ENCODE assay signal across 21 cellular contexts in genomic region chr1:115182012-115182715, GRCh38.
A peak's percentile ranks its signal among the peaks of the same experiment; 100 is the strongest.
DNase-seq lines count a peak whose midpoint lies in the region; ATAC-seq, FAIRE-seq and TF ChIP-seq lines count a peak whose summit lies in the region.
"Had no signal": no experiment of that assay in that cellular context is flagged by ENCODE, and none has a peak within 500 bp of the region (broad histone marks: within the 10 kb centered on the region; RNA-seq: fewer than 3 reads in every experiment).

No MANE protein-coding gene starts in this region.

- no peaks in the 10 kb centered on the region for H3K9me3 Mint-ChIP-seq in Caco-2 (ENCODE audit: unreplicated experiment)
- H3K9me3 Mint-ChIP-seq: activated naive CD8-positive, alpha-beta T cell treated with anti-CD3 and anti-CD28 coated beads for 36 hours; activated T-cell treated with anti-CD3 and anti-CD28 coated beads, Interleukin-2, amount 50 U/mL, for 4 hours; effector memory CD8-positive, alpha-beta T cell; stimulated activated naive CD8-positive, alpha-beta T cell treated with anti-CD3 and anti-CD28 coated beads, Interleukin-15, amount 100 ng/mL, for 72 hours had no signal

- FAIRE-seq in K562 (lab: Jason Lieb, UNC) (no peak), pancreas (lab: Jason Lieb, UNC) (peak; percentile 98)

- H3K9me3 ChIP-seq in K562 (replicated peaks; ENCODE audit: control insufficient read depth, insufficient read depth, low read depth, low read length) = no peaks in the 10 kb centered on the region
- no peaks in the 10 kb centered on the region for H3K9me3 ChIP-seq in pancreas
- H3K9me3 ChIP-seq in Caco-2 = no peaks in the 10 kb centered on the region
- H3K9me3 ChIP-seq: gastroesophageal sphincter, HAP-1, neutrophil, uterus had no signal

- H3K4me3 ChIP-seq in K562 = no peak overlapping the region
- H3K4me3 ChIP-seq in pancreas = no peak overlapping the region
- H3K4me3 ChIP-seq in Caco-2 (ENCODE audit: low read depth, low read length) = no peak overlapping the region
- H3K4me3 ChIP-seq: gastroesophageal sphincter, HAP-1, skin epidermis, uterus had no signal

- TF ChIP-seq CTCF in K562 (IDR thresholded peaks at IDR 0.05 in 2 of 3, conservative IDR thresholded peaks at IDR 0.05 in 1 of 3; ENCODE audit: insufficient read depth in 2 of 3, low read depth in 1 of 3, low read length in 3 of 3) (no peak), pancreas (IDR thresholded peaks at IDR 0.05) (no peak), Caco-2 (IDR thresholded peaks at IDR 0.05; ENCODE audit: insufficient read depth in 1 of 2, low read depth in 1 of 2, low read length in 1 of 2, severe bottlenecking in 1 of 2, unreplicated experiment in 1 of 2) (no peak)

- no peak for TF ChIP-seq EP300 in K562 (IDR thresholded peaks at IDR 0.05; ENCODE audit: low read length)

- POLR2A ChIA-PET in K562 (lab: Yijun Ruan, JAX) = no interaction called here
- POLR2A ChIA-PET in Caco-2 (lab: Charles Lee) = no interaction called here

- no peaks in the 10 kb centered on the region for H3K9me1 ChIP-seq in K562 (ENCODE audit: control insufficient read depth, insufficient read depth, low read length)

- H3K4me1 ChIP-seq in K562 (replicated peaks in 1 of 2; ENCODE audit: control insufficient read depth in 2 of 2, insufficient read depth in 2 of 2, low read length in 2 of 2) (peaks cover 4 to 6% of the 10 kb centered on the region in 2 experiments; a peak in 3 of 5 replicates), pancreas (peaks cover 0 to 8% (median 7%) of the 10 kb centered on the region in 3 donors), Caco-2 (no peaks in the 10 kb centered on the region)
- H3K4me1 ChIP-seq: HAP-1 had no signal

- intact Hi-C loops in K562 (cut with micrococcal nuclease) (loop anchor here (2.0 kb wide), 1 partner anchor 43 kb away; no protein-coding TSS in a partner anchor), pancreas (cut with DNase I) (no loop called here), Caco-2 (cut with micrococcal nuclease; ENCODE audit: unreplicated experiment) (no loop called here)

- 39% methylated on average over 7 of the region's 7 CpGs for WGBS in K562 (ENCODE audit: insufficient coverage, low coverage, missing lambda C conversion rate)
- WGBS in pancreas, 2 donors = 79 to 92% methylated on average over 7 of the region's 7 CpGs

- no peak for TF ChIP-seq RAD21 in K562 (CRISPR knock-in tag; conservative IDR thresholded peaks at IDR 0.05 in 1 of 2, IDR thresholded peaks at IDR 0.05 in 1 of 2)

- no peak overlapping the region for H2AFZ ChIP-seq in K562 (ENCODE audit: low read depth, low read length)

- in situ Hi-C loops in K562 (cut with MboI) (no loop called here), KBM-7 (cut with MboI; ENCODE audit: low pct_unique_long_range_greater_than_20kb, low sequenced_read_pairs) (no loop called here)

- no TSS peak for BruUV-seq in K562 (replicated peaks; lab: Mats Ljungman, UMichigan)
- no TSS peak for BruUV-seq in Caco-2 (replicated peaks; lab: Mats Ljungman, UMichigan)

- CTCF ChIA-PET in K562 (lab: Yijun Ruan, JAX; ENCODE audit: low intra/inter-chr PET ratio) = no interaction called here
- CTCF ChIA-PET in Caco-2 (lab: Charles Lee) = no interaction called here

- H3K36me3 Mint-ChIP-seq in Caco-2 (ENCODE audit: insufficient read depth, unreplicated experiment) = no peaks in the 10 kb centered on the region
- H3K36me3 Mint-ChIP-seq: activated naive CD8-positive, alpha-beta T cell treated with anti-CD3 and anti-CD28 coated beads for 36 hours had no signal

- H3K27me3 Mint-ChIP-seq in Caco-2 (ENCODE audit: insufficient read depth, unreplicated experiment) = no peaks in the 10 kb centered on the region
- H3K27me3 Mint-ChIP-seq: activated naive CD8-positive, alpha-beta T cell treated with anti-CD3 and anti-CD28 coated beads for 36 hours had no signal

- no peak overlapping the region for H3K4me2 ChIP-seq in K562 (ENCODE audit: insufficient read depth, low read length)

- DNase-seq in EH (ENCODE audit: low read depth) (peak; percentile 60), HT1080 (ENCODE audit: low read depth) (peak; percentile 85), K562 (ENCODE audit: extremely low read depth in 1 of 4, low spot score in 3 of 4) (no peak), pancreas (no peak), Caco-2 (no peak), KBM-7 (no peak)
- DNase-seq: activated CD4-positive, alpha-beta T cell treated with anti-CD3 and anti-CD28 coated beads, Interleukin-2, amount 50 U/mL, for 1 hour; activated naive CD8-positive, alpha-beta T cell treated with anti-CD3 and anti-CD28 coated beads for 36 hours; activated T-cell treated with anti-CD3 and anti-CD28 coated beads, Interleukin-2, amount 50 U/mL, for 4 hours; C1 segment of cervical spinal cord; caudate nucleus; effector memory CD8-positive, alpha-beta T cell; NCI-H2081 treated with DMSO at 0.1 percent for 48 hours; SHP77; stimulated activated naive CD8-positive, alpha-beta T cell treated with anti-CD3 and anti-CD28 coated beads, Interleukin-15, amount 100 ng/mL, for 72 hours; uterus had no signal

- no peak overlapping the region for H3K9ac ChIP-seq in K562 (ENCODE audit: insufficient read depth in 1 of 2, low read depth in 2 of 2, low read length in 2 of 2)

- no peaks in the 10 kb centered on the region for H3K36me3 ChIP-seq in K562 (ENCODE audit: control insufficient read depth, insufficient read depth, low read length)
- no peaks in the 10 kb centered on the region for H3K36me3 ChIP-seq in pancreas
- H3K36me3 ChIP-seq in Caco-2 (ENCODE audit: control insufficient read depth, insufficient read depth, low read length) = no peaks in the 10 kb centered on the region
- H3K36me3 ChIP-seq: gastroesophageal sphincter, HAP-1, neutrophil, uterus had no signal

- no peak overlapping the region for H3K4me3 Mint-ChIP-seq in Caco-2 (ENCODE audit: unreplicated experiment)
- H3K4me3 Mint-ChIP-seq: activated naive CD8-positive, alpha-beta T cell treated with anti-CD3 and anti-CD28 coated beads for 36 hours; activated T-cell treated with anti-CD3 and anti-CD28 coated beads, Interleukin-2, amount 50 U/mL, for 4 hours; effector memory CD8-positive, alpha-beta T cell; stimulated activated naive CD8-positive, alpha-beta T cell treated with anti-CD3 and anti-CD28 coated beads, Interleukin-15, amount 100 ng/mL, for 72 hours had no signal

- TF ChIP-seq POLR2A in K562 (conservative IDR thresholded peaks at IDR 0.05) = no peak

- H4K20me1 ChIP-seq in K562 (replicated peaks; ENCODE audit: control insufficient read depth, insufficient read depth, low read length) = no peaks in the 10 kb centered on the region

- ATAC-seq in K562 (no peak), pancreas (no peak), HG03469 (IDR thresholded peaks at IDR 0.05; ENCODE audit: unreplicated experiment) (no peak)
- ATAC-seq: activated T-cell treated with anti-CD3 and anti-CD28 coated beads, Interleukin-2, amount 50 U/mL, for 4 hours; effector memory CD8-positive, alpha-beta T cell; gastroesophageal sphincter; stimulated activated naive CD8-positive, alpha-beta T cell treated with anti-CD3 and anti-CD28 coated beads, Interleukin-15, amount 100 ng/mL, for 72 hours had no signal

- H3K27ac Mint-ChIP-seq in Caco-2 (ENCODE audit: unreplicated experiment) = no peak overlapping the region
- H3K27ac Mint-ChIP-seq: activated naive CD8-positive, alpha-beta T cell treated with anti-CD3 and anti-CD28 coated beads for 36 hours; effector memory CD8-positive, alpha-beta T cell had no signal

- no peaks in the 10 kb centered on the region for H3K79me2 ChIP-seq in K562 (ENCODE audit: control insufficient read depth, insufficient read depth, low read length)

- H3K27ac ChIP-seq in K562 (ENCODE audit: extremely low read depth, low read depth, low read length) (no peak overlapping the region), pancreas (no peak overlapping the region)
- H3K27ac ChIP-seq: gastroesophageal sphincter, neutrophil had no signal

- peaks cover 19% of the 10 kb centered on the region for H3K4me1 Mint-ChIP-seq in Caco-2 (ENCODE audit: low read depth, unreplicated experiment)

- no peaks in the 10 kb centered on the region for H3K27me3 ChIP-seq in K562 (ENCODE audit: control insufficient read depth in 2 of 2, insufficient read depth in 2 of 2, low read length in 2 of 2)
- H3K27me3 ChIP-seq in pancreas = no peaks in the 10 kb centered on the region
- no peaks in the 10 kb centered on the region for H3K27me3 ChIP-seq in Caco-2 (replicated peaks; ENCODE audit: control insufficient read depth, insufficient read depth, low read length)
- H3K27me3 ChIP-seq: gastroesophageal sphincter, neutrophil, uterus had no signal

TF ChIP-seq in K562, 482 proteins besides CTCF, POLR2A, EP300 and RAD21:
- TF ChIP-seq GTF2E2 (tag; IDR thresholded peaks at IDR 0.05) (no peak), SLC30A9 (CRISPR knock-in tag; IDR thresholded peaks at IDR 0.05) (no peak), MTA3 (IDR thresholded peaks at IDR 0.05; ENCODE audit: borderline replicate concordance) (no peak), NUFIP1 (IDR thresholded peaks at IDR 0.05; ENCODE audit: partially characterized antibody) (no peak), MEIS2 (IDR thresholded peaks at IDR 0.05; ENCODE audit: partially characterized antibody) (no peak), ZNF274 (IDR thresholded peaks at IDR 0.05; ENCODE audit: borderline replicate concordance, low read depth, low read length) (peak; percentile 46; the same call in 1 of the 2 replicates), JUN (IDR thresholded peaks at IDR 0.05; ENCODE audit: borderline replicate concordance, low read depth, low read length) (no peak), JUN (CRISPR knock-in tag; IDR thresholded peaks at IDR 0.05; ENCODE audit: borderline replicate concordance) (no peak)

Comparison
In these comparisons a context has a peak if more than half of its experiments do, and no peak if none do; other contexts are left out.
1. DNase-seq: peak in EH (single experiment) and HT1080 (single experiment); none in K562 (0 of 4), pancreas (0 of 6), Caco-2 (0 of 2) and KBM-7 (single experiment).